In the genomic region with DNA sequence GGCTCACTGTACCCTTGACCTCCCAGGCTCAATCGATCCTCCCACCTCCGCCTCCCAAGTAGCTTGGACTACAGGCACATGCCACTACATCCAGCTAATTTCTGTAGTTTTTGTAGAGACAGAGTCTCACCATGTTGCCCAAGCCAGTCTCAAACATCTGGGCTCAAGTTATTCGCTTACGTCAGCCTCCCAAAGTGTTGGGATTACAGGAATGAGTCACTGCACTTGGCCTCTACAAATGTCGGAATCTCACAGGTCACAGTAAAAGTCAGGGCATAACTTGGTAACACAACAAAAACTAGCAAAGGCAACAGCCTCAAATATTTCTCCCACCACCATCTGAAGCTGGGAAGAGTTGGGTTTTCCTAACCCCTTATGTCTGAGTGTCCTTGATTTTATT, we compare ENCODE assay signal across 14 cellular contexts. TPM values are rescaled to one million over a fixed set of nuclear protein-coding genes. Genes with fewer than 3 reads are reported as not detected.
DNase-seq lines count a peak whose midpoint lies in the region; ATAC-seq, FAIRE-seq and TF ChIP-seq lines count a peak whose summit lies in the region.
"Had no signal": no experiment of that assay in that cellular context is flagged by ENCODE, and none has a peak within 500 bp of the region (broad histone marks: within the 10 kb centered on the region; RNA-seq: fewer than 3 reads in every experiment).

No MANE protein-coding gene starts in this region.

- no peaks in the 10 kb centered on the region for H3K36me3 ChIP-seq in HUES48 (ENCODE audit: control insufficient read depth, insufficient read depth, low read length)
- H3K36me3 ChIP-seq in bronchial epithelial cell (ENCODE audit: control insufficient read depth, insufficient read depth, low read length): no peaks in the 10 kb centered on the region

- H3K4me3 ChIP-seq in HUES48 (ENCODE audit: low read depth, low read length) (no peak overlapping the region), bronchial epithelial cell (ENCODE audit: low read depth, low read length) (no peak overlapping the region)

- H3K4me3 Mint-ChIP-seq in CD4-positive, alpha-beta T cell: no peak overlapping the region
- H3K4me3 Mint-ChIP-seq: CD8-positive, alpha-beta T cell; stimulated activated naive CD8-positive, alpha-beta T cell treated with anti-CD3 and anti-CD28 coated beads, Interleukin-15, Interleukin-2, amounts not matched to agents 100 ng/mL and 50 ng/mL, for 24 hours had no signal

- H3K9me3 Mint-ChIP-seq in CD4-positive, alpha-beta T cell: peaks cover 2% of the 10 kb centered on the region
- H3K9me3 Mint-ChIP-seq: CD8-positive, alpha-beta T cell; stimulated activated naive CD8-positive, alpha-beta T cell treated with anti-CD3 and anti-CD28 coated beads, Interleukin-15, Interleukin-2, amounts not matched to agents 100 ng/mL and 50 ng/mL, for 24 hours had no signal

- peak overlapping the region; percentile 51 for H3K27ac ChIP-seq in HUES48 (ENCODE audit: low read depth, low read length)
- H3K27ac ChIP-seq in CD4-positive, alpha-beta T cell (ENCODE audit: low read depth, low read length): no peak overlapping the region

- H3K4me1 ChIP-seq in HUES48 (ENCODE audit: control insufficient read depth, insufficient read depth, low read length): peaks cover 2% of the 10 kb centered on the region; the same call in 1 of the 2 replicates

- no peaks in the 10 kb centered on the region for H3K36me3 Mint-ChIP-seq in CD4-positive, alpha-beta T cell (ENCODE audit: low read depth)
- H3K36me3 Mint-ChIP-seq: CD8-positive, alpha-beta T cell had no signal

- DNase-seq in AG08396 (ENCODE audit: low spot score): peak; percentile 49
- DNase-seq in bronchial epithelial cell (ENCODE audit: low read depth): peak; percentile 56
- DNase-seq in lung microvascular endothelial cell (ENCODE audit: low read depth in 2 of 2): peak; percentile 42 to 91
- DNase-seq in ureter (ENCODE audit: low spot score): no peak
- DNase-seq in activated CD8-positive, alpha-beta memory T cell treated with anti-CD3 and anti-CD28 coated beads, Interleukin-2, amount 50 U/mL, for 4 hours: no peak
- DNase-seq in hypothalamus (lab: John Stamatoyannopoulos, UW): no peak
- DNase-seq in CD4-positive, alpha-beta T cell: no peak
- DNase-seq: amygdala; CD8-positive, alpha-beta T cell; glutamatergic neuron; NCI-H526 treated with DMSO at 0.1 percent for 48 hours had no signal

- POLR2A ChIA-PET in CD4-positive, alpha-beta T cell (lab: Charles Lee): no interaction called here

- CTCF ChIA-PET in CD4-positive, alpha-beta T cell (lab: Charles Lee): interaction anchor here (1.5 kb wide), 1 partner anchor 9 kb away, joined by 4 read pairs; no protein-coding TSS in a partner anchor

- ATAC-seq in CD4-positive, alpha-beta T cell (ENCODE audit: poor library complexity): no peak
- ATAC-seq: CD8-positive, alpha-beta T cell had no signal

- no peaks in the 10 kb centered on the region for H3K9me3 ChIP-seq in HUES48 (ENCODE audit: control insufficient read depth, insufficient read depth, low read length)
- no peaks in the 10 kb centered on the region for H3K9me3 ChIP-seq in CD4-positive, alpha-beta T cell (ENCODE audit: control insufficient read depth, low read length)

- H3K9ac ChIP-seq in HUES48 (ENCODE audit: low read depth, low read length): no peak overlapping the region

- peak; percentile 43 for FAIRE-seq in bronchial epithelial cell (lab: Jason Lieb, UNC)

- H3K27ac Mint-ChIP-seq in CD4-positive, alpha-beta T cell: no peak overlapping the region
- H3K27ac Mint-ChIP-seq: CD8-positive, alpha-beta T cell; stimulated activated naive CD8-positive, alpha-beta T cell treated with anti-CD3 and anti-CD28 coated beads, Interleukin-15, Interleukin-2, amounts not matched to agents 100 ng/mL and 50 ng/mL, for 24 hours had no signal

- no peaks in the 10 kb centered on the region for H3K27me3 ChIP-seq in HUES48 (ENCODE audit: control insufficient read depth, insufficient read depth, low read length)
- H3K27me3 ChIP-seq in bronchial epithelial cell (ENCODE audit: control insufficient read depth, insufficient read depth, low read length): no peaks in the 10 kb centered on the region
- H3K27me3 ChIP-seq in CD4-positive, alpha-beta T cell (ENCODE audit: control insufficient read depth, insufficient read depth, low read length): no peaks in the 10 kb centered on the region

- no peaks in the 10 kb centered on the region for H3K4me1 Mint-ChIP-seq in CD4-positive, alpha-beta T cell (ENCODE audit: low read depth)

- intact Hi-C loops in CD4-positive, alpha-beta T cell (cut with DNase I, micrococcal nuclease): no loop called here

- H3K27me3 Mint-ChIP-seq in CD4-positive, alpha-beta T cell: peaks cover 2% of the 10 kb centered on the region
- H3K27me3 Mint-ChIP-seq: stimulated activated naive CD8-positive, alpha-beta T cell treated with anti-CD3 and anti-CD28 coated beads, Interleukin-15, Interleukin-2, amounts not matched to agents 100 ng/mL and 50 ng/mL, for 24 hours had no signal

- TF ChIP-seq CTCF in bronchial epithelial cell (IDR thresholded peaks at IDR 0.05; ENCODE audit: insufficient read depth, low read length, severe bottlenecking): no peak
- TF ChIP-seq CTCF in CD4-positive, alpha-beta T cell (IDR thresholded peaks at IDR 0.05): no peak

RNA-seq across cellular contexts. Expression of gene SCG2, which starts 25.3 kb away (rescaled TPM):
- 0.13 and 0.26 TPM in 2 replicates for total RNA-seq in bronchial epithelial cell
- under 0.01 TPM in 1 of 2 replicates, not detected in the other for total RNA-seq in lung microvascular endothelial cell
- 0.39 TPM for total RNA-seq in ureter
- not detected for total RNA-seq in CD4-positive, alpha-beta T cell
- total RNA-seq: CD8-positive, alpha-beta T cell; T-helper 2 cell treated with Interferon-gamma antibody and Interleukin-4, amounts not matched to agents 100 ng/mL and 5 ng/mL, for 36 hours had no signal

Comparison
In these comparisons a context has a peak if more than half of its experiments do, and no peak if none do; other contexts are left out.
1. DNase-seq: peak in AG08396 (single experiment), bronchial epithelial cell (single experiment) and lung microvascular endothelial cell (2 of 2); none in ureter (single experiment), activated CD8-positive, alpha-beta memory T cell treated with anti-CD3 and anti-CD28 coated beads, Interleukin-2, amount 50 U/mL, for 4 hours (single experiment), hypothalamus (0 of 51) and CD4-positive, alpha-beta T cell (0 of 10).